In the genomic region with DNA sequence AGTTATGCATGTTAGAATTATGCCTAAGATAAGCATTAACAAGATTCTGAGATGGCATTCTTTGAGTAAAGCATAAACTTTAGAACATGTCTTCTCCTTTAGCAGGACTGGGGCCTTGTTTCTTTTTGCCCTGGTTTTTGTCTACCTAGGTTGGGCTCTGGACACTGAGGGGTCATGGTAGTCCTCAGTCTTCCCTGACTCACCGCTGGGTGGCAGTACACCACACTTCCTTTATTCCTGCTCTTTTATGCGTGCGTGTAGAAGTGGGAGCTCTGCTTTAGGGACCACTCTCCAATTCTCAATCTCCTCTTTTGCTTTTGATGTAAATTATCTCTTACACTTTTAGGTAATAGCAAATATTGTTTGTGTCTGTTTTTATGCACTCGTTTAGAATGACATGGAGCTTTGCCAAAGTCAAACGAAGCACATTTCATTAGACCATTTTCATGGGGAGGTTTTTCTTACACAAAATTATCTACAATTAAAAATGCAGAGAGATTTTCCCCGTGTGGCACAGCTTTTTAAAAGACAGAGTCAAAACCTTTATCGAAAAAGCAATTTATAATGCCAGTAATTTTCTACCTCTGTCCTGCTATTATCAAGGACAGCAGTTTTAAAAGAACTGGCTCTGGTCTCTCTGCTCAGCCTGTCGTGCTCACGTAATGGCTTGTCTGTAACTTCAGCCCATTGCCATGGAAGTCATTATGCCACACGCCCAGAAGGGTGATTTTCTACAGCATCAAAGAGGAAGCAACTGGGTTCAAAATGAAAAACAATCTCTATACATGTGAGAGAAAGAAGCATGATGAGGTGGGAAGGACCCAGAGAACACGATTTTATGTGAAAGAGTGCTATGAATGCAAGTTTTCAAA, we compare ENCODE assay signal across 8 cellular contexts.
DNase-seq lines count a peak whose midpoint lies in the region; ATAC-seq and TF ChIP-seq lines count a peak whose summit lies in the region.

No MANE protein-coding gene starts in this region.

- intact Hi-C loops in tibial artery (cut with DNase I; ENCODE audit: low total_unique reads), result loop anchor here (2.0 to 10.0 kb wide), 2 partner anchors 611 to 965 kb away; no protein-coding TSS in a partner anchor

- H3K27ac ChIP-seq in HL-60 (replicated peaks) (no peak overlapping the region), RWPE2 (ENCODE audit: poor library complexity, severe bottlenecking) (no peak overlapping the region), tibial artery (no peak overlapping the region)

- peak; percentile 74 for ATAC-seq in RWPE2 (ENCODE audit: low read depth)

- no peaks in the 10 kb centered on the region for H3K36me3 Mint-ChIP-seq in glutamatergic neuron (ENCODE audit: unreplicated experiment)

- DNase-seq in SHP77 (lab: John Stamatoyannopoulos, UW), result peak; percentile 2 to 52
- no peak for DNase-seq in SHP77 treated with DMSO at 0.1 percent for 48 hours (lab: John Stamatoyannopoulos, UW)
- peak; percentile 5 to 49 for DNase-seq in HL-60 (ENCODE audit: low read depth in 1 of 2, low spot score in 1 of 2)
- DNase-seq in RWPE2 (ENCODE audit: low spot score), result no peak
- peak; percentile 70 for DNase-seq in activated naive CD4-positive, alpha-beta T cell treated with Interleukin-2 at 50 U/mL for 16 hours
- DNase-seq in glutamatergic neuron, result peak; percentile 82
- peak; percentile 91 for DNase-seq in pons (ENCODE audit: low spot score)
- peak; percentile 72 to 85 for DNase-seq in tibial artery

- H3K4me1 Mint-ChIP-seq in glutamatergic neuron (ENCODE audit: low read depth, unreplicated experiment), result no peaks in the 10 kb centered on the region

- H3K9me3 ChIP-seq in RWPE2 (ENCODE audit: severe bottlenecking) (no peaks in the 10 kb centered on the region), tibial artery (no peaks in the 10 kb centered on the region)

- H3K4me3 Mint-ChIP-seq in glutamatergic neuron (ENCODE audit: unreplicated experiment), result no peak overlapping the region

- H3K27me3 ChIP-seq in HL-60 (ENCODE audit: insufficient read depth, poor library complexity, severe bottlenecking) (peaks cover 5% of the 10 kb centered on the region), RWPE2 (ENCODE audit: insufficient read depth, poor library complexity, severe bottlenecking) (no peaks in the 10 kb centered on the region), tibial artery (no peaks in the 10 kb centered on the region)

- H3K4me3 ChIP-seq in HL-60 (replicated peaks; ENCODE audit: insufficient read depth, low read length), result no peak overlapping the region
- no peak overlapping the region for H3K4me3 ChIP-seq in RWPE2 (ENCODE audit: severe bottlenecking)
- H3K4me3 ChIP-seq in tibial artery, result no peak overlapping the region

- TF ChIP-seq CTCF in HL-60 (IDR thresholded peaks at IDR 0.05; ENCODE audit: insufficient read depth, low read length), result peak; percentile 46
- TF ChIP-seq CTCF in RWPE2 (IDR thresholded peaks at IDR 0.05; ENCODE audit: poor library complexity, severe bottlenecking), result peak; percentile 78
- peak; percentile 78 for TF ChIP-seq CTCF in glutamatergic neuron (IDR thresholded peaks at IDR 0.05; ENCODE audit: partially characterized antibody, unreplicated experiment)
- peak; percentile 85 to 90 for TF ChIP-seq CTCF in tibial artery (IDR thresholded peaks at IDR 0.05)

- no peak overlapping the region for H3K27ac Mint-ChIP-seq in glutamatergic neuron (ENCODE audit: unreplicated experiment)

- no peaks in the 10 kb centered on the region for H3K27me3 Mint-ChIP-seq in glutamatergic neuron (ENCODE audit: unreplicated experiment)

- H3K36me3 ChIP-seq in RWPE2 (ENCODE audit: low read depth) (no peaks in the 10 kb centered on the region), tibial artery (no peaks in the 10 kb centered on the region)

- H3K9me3 Mint-ChIP-seq in glutamatergic neuron (ENCODE audit: unreplicated experiment), result no peaks in the 10 kb centered on the region

- peaks cover 8% of the 10 kb centered on the region for H3K4me1 ChIP-seq in RWPE2 (ENCODE audit: insufficient read depth, poor library complexity, severe bottlenecking)
- peaks cover 0 to 14% (median under 1%) of the 10 kb centered on the region in 4 donors for H3K4me1 ChIP-seq in tibial artery

Comparison
In these comparisons a context has a peak if more than half of its experiments do, and no peak if none do; other contexts are left out.
1. DNase-seq: peak in SHP77 (2 of 2), HL-60 (2 of 2), activated naive CD4-positive, alpha-beta T cell treated with Interleukin-2 at 50 U/mL for 16 hours (single experiment), glutamatergic neuron (single experiment), pons (single experiment) and tibial artery (2 of 2); none in SHP77 treated with DMSO at 0.1 percent for 48 hours (single experiment) and RWPE2 (single experiment).
2. Peak in every context shown above with its lines, with median percentiles within 50 percentile points of each other: CTCF ChIP-seq.